In the genomic region with DNA sequence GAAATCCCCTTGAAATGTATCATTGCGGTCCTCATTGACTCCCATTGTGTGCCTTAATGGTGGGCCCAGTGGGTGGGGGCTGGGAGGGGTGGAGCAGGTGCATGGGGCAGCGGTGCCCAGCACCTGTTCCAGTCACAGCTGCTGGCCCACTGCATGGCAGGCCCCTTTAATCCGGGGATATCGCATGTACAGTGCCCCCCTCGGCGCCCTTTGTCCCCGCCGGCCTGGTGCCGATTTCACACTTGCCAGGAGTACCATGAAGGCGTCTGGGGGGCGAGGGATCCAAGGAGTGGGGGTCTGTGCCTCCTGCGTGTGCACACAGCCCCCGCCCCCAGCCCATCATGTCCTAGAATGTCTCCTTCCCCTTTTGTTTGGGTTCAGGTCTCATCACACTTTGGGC, we compare ENCODE assay signal across 11 cellular contexts. TPM values are rescaled to one million over a fixed set of nuclear protein-coding genes. Genes with fewer than 3 reads are reported as not detected.
DNase-seq lines count a peak whose midpoint lies in the region; ATAC-seq and TF ChIP-seq lines count a peak whose summit lies in the region.
"Had no signal": no experiment of that assay in that cellular context is flagged by ENCODE, and none has a peak within 500 bp of the region (broad histone marks: within the 10 kb centered on the region; RNA-seq: fewer than 3 reads in every experiment).

No MANE protein-coding gene starts in this region.

- H3K9me2 ChIP-seq in hepatocyte (replicated peaks; ENCODE audit: insufficient read depth), result no peaks in the 10 kb centered on the region

- peak overlapping the region in 7 of 11 experiments; percentile 8 to 89 (median 47); a peak in 8 of 22 replicates for H3K27ac ChIP-seq in BLaER1 treated with 17β-estradiol and CSF1 and Interleukin-3, amounts not matched to agents 10 nM and 100 nM
- H3K27ac ChIP-seq in SK-N-MC, result no peak overlapping the region
- peak overlapping the region; percentile 95 for H3K27ac ChIP-seq in hepatocyte
- H3K27ac ChIP-seq in skin epidermis, result peak overlapping the region in 7 of 21 experiments; percentile 17 to 92 (median 62)

- H3K27me3 ChIP-seq in BLaER1 treated with 17β-estradiol and CSF1 and Interleukin-3, amounts not matched to agents 10 nM and 100 nM, result no peaks in the 10 kb centered on the region
- H3K27me3 ChIP-seq in hepatocyte, result no peaks in the 10 kb centered on the region

- H3K36me3 ChIP-seq in BLaER1 treated with 17β-estradiol and CSF1 and Interleukin-3, amounts not matched to agents 10 nM and 100 nM, result peaks cover 11 to 63% (median 60%) of the 10 kb centered on the region in 11 experiments
- H3K36me3 ChIP-seq in SK-N-MC (ENCODE audit: insufficient read depth, low read length), result 0 out of 2 replicates have a peak, but pooled peaks cover 4% of the 10 kb centered on the region
- no peaks in the 10 kb centered on the region for H3K36me3 ChIP-seq in hepatocyte (replicated peaks; ENCODE audit: insufficient read depth, low read depth)

- WGBS in hepatocyte (ENCODE audit: low lambda C conversion rate, missing lambda C conversion rate), result 76% methylated on average over 11 of the region's 13 CpGs

- ATAC-seq in GM19397 (IDR thresholded peaks at IDR 0.05; ENCODE audit: unreplicated experiment), result no peak

- H3K9me3 ChIP-seq in BLaER1 treated with 17β-estradiol and CSF1 and Interleukin-3, amounts not matched to agents 10 nM and 100 nM (replicated peaks in 1 of 11), result no peaks in the 10 kb centered on the region
- H3K9me3 ChIP-seq in SK-N-MC (ENCODE audit: low read depth, low read length) (no peaks in the 10 kb centered on the region), hepatocyte (ENCODE audit: low read depth) (no peaks in the 10 kb centered on the region)

- peak overlapping the region; percentile 90 to 95 (median 93); a peak in 19 of 22 replicates for H3K9ac ChIP-seq in BLaER1 treated with 17β-estradiol and CSF1 and Interleukin-3, amounts not matched to agents 10 nM and 100 nM
- no peak overlapping the region for H3K9ac ChIP-seq in SK-N-MC (ENCODE audit: insufficient read length)

- H4K20me1 ChIP-seq in BLaER1 treated with 17β-estradiol and CSF1 and Interleukin-3, amounts not matched to agents 10 nM and 100 nM, result peaks cover 0 to 75% (median 57%) of the 10 kb centered on the region in 11 experiments; a peak in 18 of 22 replicates
- peaks cover 7% of the 10 kb centered on the region for H4K20me1 ChIP-seq in hepatocyte (ENCODE audit: insufficient read depth, poor library complexity, severe bottlenecking)

- TF ChIP-seq CTCF in hepatocyte (IDR thresholded peaks at IDR 0.05; ENCODE audit: poor library complexity), result no peak

- H3K79me2 ChIP-seq in hepatocyte, result peaks cover 46% of the 10 kb centered on the region

- peaks cover 85 to 93% (median 90%) of the 10 kb centered on the region in 10 experiments for H3K4me1 ChIP-seq in BLaER1 treated with 17β-estradiol and CSF1 and Interleukin-3, amounts not matched to agents 10 nM and 100 nM
- H3K4me1 ChIP-seq in hepatocyte (ENCODE audit: insufficient read depth), result peaks cover 51% of the 10 kb centered on the region

- H3K4me2 ChIP-seq in BLaER1 treated with 17β-estradiol and CSF1 and Interleukin-3, amounts not matched to agents 10 nM and 100 nM, result peak overlapping the region; percentile 89 to 100 (median 97)
- peak overlapping the region; percentile 94 for H3K4me2 ChIP-seq in hepatocyte

- no peak for DNase-seq in SK-N-MC (ENCODE audit: low read depth, low spot score)
- DNase-seq in hepatocyte (ENCODE audit: low spot score), result no peak
- DNase-seq in mucosa of gallbladder (ENCODE audit: low spot score), result no peak
- DNase-seq in LoVo (ENCODE audit: low spot score), result no peak
- no peak for DNase-seq in GM19240 (ENCODE audit: insufficient read length, low spot score)
- DNase-seq: activated CD4-positive, alpha-beta memory T cell treated with anti-CD3 and anti-CD28 coated beads for 36 hours; NCI-H2029; T-helper 2 cell had no signal

- peak overlapping the region; percentile 60 to 98 (median 94); a peak in 18 of 20 replicates for H3K4me3 ChIP-seq in BLaER1 treated with 17β-estradiol and CSF1 and Interleukin-3, amounts not matched to agents 10 nM and 100 nM
- 0 out of 2 replicates have a peak overlapping the region, but pooled peaks have one; percentile 16 for H3K4me3 ChIP-seq in SK-N-MC
- peak overlapping the region; percentile 84 for H3K4me3 ChIP-seq in hepatocyte
- peak overlapping the region in 5 of 7 experiments; percentile 37 to 49 (median 45) for H3K4me3 ChIP-seq in skin epidermis

- H2AFZ ChIP-seq in hepatocyte, result no peak overlapping the region

RNA-seq across cellular contexts. Expression of a gene that starts 2.8 kb away (rescaled TPM):
- total RNA-seq in hepatocyte (2.9 and 3.0 TPM in 2 replicates), mucosa of gallbladder (3.2 TPM)
- polyA plus RNA-seq in hepatocyte, result 8.4 and 9.8 TPM in 2 replicates

RNA-seq across cellular contexts. Expression of a gene that starts 49.4 kb away (rescaled TPM):
- total RNA-seq in hepatocyte (67.1 and 93.7 TPM in 2 replicates), mucosa of gallbladder (78.8 TPM)
- polyA plus RNA-seq in hepatocyte, result 64.8 and 65.8 TPM in 2 replicates

Comparison
In these comparisons a context has a peak if more than half of its experiments do, and no peak if none do; other contexts are left out.
1. H3K4me3 ChIP-seq: peak in every context shown above with its lines; median percentile 94 in BLaER1 treated with 17β-estradiol and CSF1 and Interleukin-3, amounts not matched to agents 10 nM and 100 nM; 84 in hepatocyte; 45 in skin epidermis; 16 in SK-N-MC.